ENCODE assay signal across 13 cellular contexts in the genomic region with DNA sequence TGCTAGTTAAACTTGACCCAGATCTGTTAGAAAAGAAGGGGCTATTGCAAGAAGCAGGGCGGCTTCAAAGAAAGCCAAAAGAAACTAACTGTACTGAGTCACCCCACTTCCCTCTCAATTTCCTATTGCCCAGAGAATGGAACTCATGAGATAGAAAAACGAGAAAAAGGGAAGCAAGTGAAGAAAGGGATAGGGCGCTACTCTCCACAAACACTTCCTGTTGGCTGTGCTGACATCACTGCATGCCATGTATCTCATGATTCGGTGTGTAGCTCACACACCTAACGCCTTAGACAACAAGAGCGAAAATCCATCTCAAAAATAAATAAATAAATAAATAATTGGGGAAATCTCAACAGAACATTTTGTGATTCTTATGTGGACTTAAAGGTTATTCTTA. TPM values are rescaled to one million over a fixed set of nuclear protein-coding genes. Genes with fewer than 3 reads are reported as not detected.
DNase-seq lines count a peak whose midpoint lies in the region; ATAC-seq, FAIRE-seq and TF ChIP-seq lines count a peak whose summit lies in the region.
"Had no signal": no experiment of that assay in that cellular context is flagged by ENCODE, and none has a peak within 500 bp of the region (broad histone marks: within the 10 kb centered on the region; RNA-seq: fewer than 3 reads in every experiment).

No MANE protein-coding gene starts in this region.

- H3K9me3 Mint-ChIP-seq in stimulated activated naive B cell treated with anti-CD40 and anti-IgM and Interleukin-4, amounts not matched to agents 10 μg/mL and 1 μg/mL and 100 μg/mL, for 72 hours: no peaks in the 10 kb centered on the region

- H3K9me1 ChIP-seq in endothelial cell of umbilical vein (replicated peaks; ENCODE audit: control insufficient read depth, extremely low read depth, insufficient read depth, low read length): no peaks in the 10 kb centered on the region

- intact Hi-C loops in heart left ventricle (cut with DNase I) (no loop called here), left ventricle myocardium inferior (cut with micrococcal nuclease) (no loop called here), OCI-LY7 (cut with micrococcal nuclease; ENCODE audit: unreplicated experiment) (no loop called here), endothelial cell of umbilical vein (cut with micrococcal nuclease) (no loop called here)

- H3K79me2 ChIP-seq in OCI-LY7 (ENCODE audit: insufficient read depth, low read depth, low read length): no peaks in the 10 kb centered on the region
- H3K79me2 ChIP-seq in endothelial cell of umbilical vein (ENCODE audit: control insufficient read depth, insufficient read depth, low read length): no peaks in the 10 kb centered on the region

- H3K36me3 ChIP-seq in heart left ventricle: no peaks in the 10 kb centered on the region
- H3K36me3 ChIP-seq in left ventricle myocardium inferior: no peaks in the 10 kb centered on the region
- no peaks in the 10 kb centered on the region for H3K36me3 ChIP-seq in OCI-LY7 (ENCODE audit: insufficient read depth, low read length)
- no peaks in the 10 kb centered on the region for H3K36me3 ChIP-seq in endothelial cell of umbilical vein (ENCODE audit: control insufficient read depth in 2 of 2, extremely low read depth in 1 of 2, insufficient read depth in 2 of 2, low read length in 2 of 2)
- H3K36me3 ChIP-seq: spleen had no signal

- BruUV-seq in OCI-LY7 (replicated peaks; lab: Mats Ljungman, UMichigan): no TSS peak
- BruUV-seq in endothelial cell of umbilical vein (replicated peaks; lab: Mats Ljungman, UMichigan): no TSS peak

- H4K20me1 ChIP-seq in OCI-LY7 (ENCODE audit: insufficient read depth, low read length): no peaks in the 10 kb centered on the region
- H4K20me1 ChIP-seq in endothelial cell of umbilical vein (replicated peaks; ENCODE audit: control insufficient read depth, extremely low read depth, insufficient read depth, low read length): no peaks in the 10 kb centered on the region

- WGBS in heart left ventricle, 4 donors: 66 to 69% (median 68%) methylated on average over 6 of the region's 6 CpGs

- H3K4me1 ChIP-seq in heart left ventricle (peaks cover 0 to 25% (median 0%) of the 10 kb centered on the region in 12 donors), left ventricle myocardium inferior (no peaks in the 10 kb centered on the region), OCI-LY7 (ENCODE audit: insufficient read depth, low read length, poor library complexity, severe bottlenecking) (no peaks in the 10 kb centered on the region), endothelial cell of umbilical vein (ENCODE audit: control insufficient read depth, extremely low read depth, insufficient read depth, low read length) (peaks cover 22% of the 10 kb centered on the region)

- H3K9ac ChIP-seq in endothelial cell of umbilical vein (replicated peaks; ENCODE audit: extremely low read depth, insufficient read depth, low read length): peak overlapping the region; percentile 70

- H3K9me2 ChIP-seq in OCI-LY7 (ENCODE audit: insufficient read depth, low read length): no peaks in the 10 kb centered on the region

- H3K27me3 ChIP-seq in heart left ventricle (no peaks in the 10 kb centered on the region), left ventricle myocardium inferior (ENCODE audit: low read depth) (no peaks in the 10 kb centered on the region), endothelial cell of umbilical vein (ENCODE audit: control insufficient read depth in 2 of 2, insufficient read depth in 2 of 2, low read length in 2 of 2) (no peaks in the 10 kb centered on the region)
- H3K27me3 ChIP-seq: dorsolateral prefrontal cortex, spleen had no signal

- no peak overlapping the region for H3K27ac Mint-ChIP-seq in stimulated activated naive B cell treated with anti-CD40 and anti-IgM and Interleukin-4, amounts not matched to agents 10 μg/mL and 1 μg/mL and 100 μg/mL, for 72 hours

- POLR2A ChIA-PET in OCI-LY7 (lab: Charles Lee) (no interaction called here), endothelial cell of umbilical vein (lab: Charles Lee) (interaction anchor here (0.7 kb wide), 1 partner anchor 68 kb away, joined by 3 read pairs; no protein-coding TSS in a partner anchor)

- no peaks in the 10 kb centered on the region for H3K36me3 Mint-ChIP-seq in stimulated activated naive B cell treated with anti-CD40 and anti-IgM and Interleukin-4, amounts not matched to agents 10 μg/mL and 1 μg/mL and 100 μg/mL, for 72 hours

- no peaks in the 10 kb centered on the region for H3K27me3 Mint-ChIP-seq in stimulated activated naive B cell treated with anti-CD40 and anti-IgM and Interleukin-4, amounts not matched to agents 10 μg/mL and 1 μg/mL and 100 μg/mL, for 72 hours

- ATAC-seq in heart left ventricle (peak in 3 of 4 donors; percentile 50 to 81 (median 55)), HG03045 (IDR thresholded peaks at IDR 0.05; ENCODE audit: unreplicated experiment) (no peak)
- ATAC-seq in stimulated activated naive B cell treated with anti-CD40 and anti-IgM and Interleukin-4, amounts not matched to agents 10 μg/mL and 1 μg/mL and 100 μg/mL, for 72 hours (replicated peaks): peak; percentile 48 to 76

- H3K4me1 Mint-ChIP-seq in stimulated activated naive B cell treated with anti-CD40 and anti-IgM and Interleukin-4, amounts not matched to agents 10 μg/mL and 1 μg/mL and 100 μg/mL, for 72 hours: peaks cover 4 to 6% of the 10 kb centered on the region in 2 donors

- CTCF ChIA-PET in OCI-LY7 (lab: Charles Lee; ENCODE audit: unreplicated experiment) (no interaction called here), endothelial cell of umbilical vein (lab: Charles Lee) (interaction anchor here (0.6 to 1.5 kb wide), 3 partner anchors 8 to 101 kb away, joined by 3 to 4 read pairs (median 3); no protein-coding TSS in a partner anchor)

- peak overlapping the region in 1 of 2 donors; percentile 53 for H3K4me3 Mint-ChIP-seq in stimulated activated naive B cell treated with anti-CD40 and anti-IgM and Interleukin-4, amounts not matched to agents 10 μg/mL and 1 μg/mL and 100 μg/mL, for 72 hours

- H3K9me3 ChIP-seq in heart left ventricle: no peaks in the 10 kb centered on the region
- H3K9me3 ChIP-seq in left ventricle myocardium inferior (replicated peaks): no peaks in the 10 kb centered on the region
- no peaks in the 10 kb centered on the region for H3K9me3 ChIP-seq in OCI-LY7 (ENCODE audit: low read length)
- no peaks in the 10 kb centered on the region for H3K9me3 ChIP-seq in endothelial cell of umbilical vein (replicated peaks; ENCODE audit: control insufficient read depth, insufficient read depth, low read length)
- H3K9me3 ChIP-seq: spleen had no signal

- H3K27ac ChIP-seq in heart left ventricle (peak overlapping the region in 1 of 12 donors; percentile 83), left ventricle myocardium inferior (replicated peaks) (no peak overlapping the region), OCI-LY7 (ENCODE audit: low read depth, low read length, poor library complexity, severe bottlenecking) (no peak overlapping the region), endothelial cell of umbilical vein (ENCODE audit: insufficient read depth, low read depth, low read length) (peak overlapping the region; percentile 66)

- DNase-seq in heart left ventricle (no peak), left ventricle myocardium inferior (no peak), OCI-LY7 (ENCODE audit: low spot score) (no peak), endothelial cell of umbilical vein (ENCODE audit: low read depth, low spot score) (peak; percentile 92), DMS153 treated with DMSO at 0.1 percent for 48 hours (lab: John Stamatoyannopoulos, UW; ENCODE audit: unreplicated experiment) (no peak), superior temporal gyrus (ENCODE audit: extremely low spot score) (no peak)
- DNase-seq in stimulated activated naive B cell treated with anti-CD40 and anti-IgM and Interleukin-4, amounts not matched to agents 10 μg/mL and 1 μg/mL and 100 μg/mL, for 72 hours: no peak
- DNase-seq: midbrain, NCI-H1048, NCI-H526, spleen had no signal

- TF ChIP-seq CTCF in heart left ventricle (IDR thresholded peaks at IDR 0.05): no peak
- TF ChIP-seq CTCF in left ventricle myocardium inferior (IDR thresholded peaks at IDR 0.05; ENCODE audit: borderline replicate concordance): no peak
- TF ChIP-seq CTCF in OCI-LY7 (conservative IDR thresholded peaks at IDR 0.05; ENCODE audit: low read length): no peak
- no peak for TF ChIP-seq CTCF in endothelial cell of umbilical vein (IDR thresholded peaks at IDR 0.05; ENCODE audit: extremely low read depth in 1 of 2, insufficient read depth in 1 of 2, low read depth in 1 of 2, low read length in 2 of 2)

- no peak overlapping the region; the same call in 1 of the 2 replicates for H2AFZ ChIP-seq in OCI-LY7 (ENCODE audit: low read length)
- peak overlapping the region; percentile 66 for H2AFZ ChIP-seq in endothelial cell of umbilical vein (ENCODE audit: low read depth, low read length)

- H3K4me2 ChIP-seq in OCI-LY7 (ENCODE audit: low read length) (peak overlapping the region; percentile 27; the same call in 1 of the 2 replicates), endothelial cell of umbilical vein (ENCODE audit: insufficient read depth, low read length) (peak overlapping the region; percentile 23)

- peak; percentile 87 for FAIRE-seq in endothelial cell of umbilical vein (lab: Jason Lieb, UNC)

- no peak for TF ChIP-seq POLR2A in heart left ventricle (IDR thresholded peaks at IDR 0.05)
- TF ChIP-seq POLR2A in endothelial cell of umbilical vein (IDR thresholded peaks at IDR 0.05; ENCODE audit: low read depth, low read length): no peak

- H3K4me3 ChIP-seq in heart left ventricle: no peak overlapping the region
- H3K4me3 ChIP-seq in left ventricle myocardium inferior: no peak overlapping the region
- no peak overlapping the region for H3K4me3 ChIP-seq in OCI-LY7 (ENCODE audit: low read depth, low read length, poor library complexity, severe bottlenecking)
- H3K4me3 ChIP-seq in endothelial cell of umbilical vein (replicated peaks in 1 of 3; ENCODE audit: insufficient read depth in 1 of 3, low read depth in 1 of 3, low read length in 3 of 3): peak overlapping the region in 1 of 3 experiments; percentile 26
- H3K4me3 ChIP-seq: dorsolateral prefrontal cortex had no signal

- dilution Hi-C loops in endothelial cell of umbilical vein (cut with MboI; ENCODE audit: extremely low pct_ligation_motif_present, low sequenced_read_pairs): no loop called here

RNA-seq across cellular contexts. Expression of a gene that starts 13.0 kb away (rescaled TPM):
- 10 to 100 TPM in 4 of 9 donors, 1 to 10 TPM in 5; 3.2 to 27.4 (median 7.7) TPM for total RNA-seq in heart left ventricle
- 1 to 10 TPM; 4.0 to 5.3 TPM for polyA plus RNA-seq in heart left ventricle
- 4.7 TPM for total RNA-seq in left ventricle myocardium inferior
- total RNA-seq in OCI-LY7 (2014; rRNA removed; shearing (Covaris generic)): 10.8 and 11.3 TPM in 2 replicates
- total RNA-seq in OCI-LY7 (2022): 17.5 and 17.7 TPM in 2 replicates
- 72.8 and 116 TPM in 2 replicates for total RNA-seq in endothelial cell of umbilical vein
- polyA plus RNA-seq in endothelial cell of umbilical vein: 92.8 and 125 TPM in 2 replicates
- polyA plus RNA-seq in endothelial cell of umbilical vein (2011; cell fraction: cytosol; rRNA removed): 49.0 and 60.0 TPM in 2 replicates
- polyA plus RNA-seq in endothelial cell of umbilical vein (2011; cell fraction: nucleus; rRNA removed): 42.4 and 55.1 TPM in 2 replicates
- 46.8 and 67.8 TPM in 2 replicates for polyA plus RNA-seq in endothelial cell of umbilical vein (2012)
- polyA minus RNA-seq in endothelial cell of umbilical vein: 66.4 and 76.3 TPM in 2 replicates
- 3.2 TPM for polyA minus RNA-seq in endothelial cell of umbilical vein (2011; cell fraction: cytosol; rRNA and poly(A)+ RNA removed)
- polyA minus RNA-seq in endothelial cell of umbilical vein (2011; cell fraction: nucleus; rRNA and poly(A)+ RNA removed): 18.1 and 19.1 TPM in 2 replicates
